25 cellular contexts compared by ENCODE assay signal in genomic region chr13:37448072-37448471, GRCh38.
DNase-seq lines count a peak whose midpoint lies in the region; TF ChIP-seq lines count a peak whose summit lies in the region.
"Had no signal": no experiment of that assay in that cellular context is flagged by ENCODE, and none has a peak within 500 bp of the region (broad histone marks: within the 10 kb centered on the region; RNA-seq: fewer than 3 reads in every experiment).

No MANE protein-coding gene starts in this region.

- H4K8ac ChIP-seq in mesenchymal stem cell (ENCODE audit: low read length), result no peak overlapping the region

- H3K9ac ChIP-seq in adipocyte (ENCODE audit: low read length), result peak overlapping the region; percentile 23
- no peak overlapping the region for H3K9ac ChIP-seq in mesenchymal stem cell (ENCODE audit: low read length)
- H3K9ac ChIP-seq in smooth muscle cell (ENCODE audit: low read depth), result peak overlapping the region; percentile 72
- H3K9ac ChIP-seq: BLaER1 treated with 17β-estradiol and CSF1 and Interleukin-3, amounts not matched to agents 10 nM and 100 nM had no signal

- H3K27ac ChIP-seq in mesenchymal stem cell (ENCODE audit: low read length, poor library complexity, severe bottlenecking) (no peak overlapping the region), smooth muscle cell (ENCODE audit: low read depth) (peak overlapping the region; percentile 88)
- H3K27ac ChIP-seq: BLaER1 treated with 17β-estradiol and CSF1 and Interleukin-3, amounts not matched to agents 10 nM and 100 nM; esophagus muscularis mucosa; gastroesophageal sphincter had no signal

- WGBS in mesenchymal stem cell, result 27% methylated on average over 1 of the region's 1 CpG
- WGBS in smooth muscle cell (ENCODE audit: low lambda C conversion rate), result 19% methylated on average over 1 of the region's 1 CpG

- no peaks in the 10 kb centered on the region for H4K20me1 ChIP-seq in smooth muscle cell (ENCODE audit: low read depth)
- H4K20me1 ChIP-seq: BLaER1 treated with 17β-estradiol and CSF1 and Interleukin-3, amounts not matched to agents 10 nM and 100 nM had no signal

- H2BK5ac ChIP-seq in mesenchymal stem cell (ENCODE audit: low read depth, low read length, poor library complexity, severe bottlenecking), result no peak overlapping the region

- no peak for TF ChIP-seq CTCF in smooth muscle cell (IDR thresholded peaks at IDR 0.05; ENCODE audit: borderline replicate concordance, insufficient read depth, poor library complexity, severe bottlenecking)

- peak overlapping the region; percentile 29 for H4K91ac ChIP-seq in mesenchymal stem cell (ENCODE audit: low read length)

- H3K79me1 ChIP-seq in mesenchymal stem cell (replicated peaks; ENCODE audit: low read length, poor library complexity, severe bottlenecking), result no peaks in the 10 kb centered on the region

- H3K36me3 ChIP-seq in adipocyte (ENCODE audit: control insufficient read depth, insufficient read depth, low read length, severe bottlenecking) (no peaks in the 10 kb centered on the region), mesenchymal stem cell (ENCODE audit: control insufficient read depth in 1 of 2, insufficient read depth in 2 of 2, low read depth in 1 of 2, low read length in 2 of 2) (no peaks in the 10 kb centered on the region), smooth muscle cell (ENCODE audit: low read depth) (no peaks in the 10 kb centered on the region)
- H3K36me3 ChIP-seq: BLaER1 treated with 17β-estradiol and CSF1 and Interleukin-3, amounts not matched to agents 10 nM and 100 nM; esophagus muscularis mucosa; gastroesophageal sphincter; HAP-1 had no signal

- no peak overlapping the region for H3K14ac ChIP-seq in mesenchymal stem cell (ENCODE audit: low read length in 2 of 2)

- peaks cover 42% of the 10 kb centered on the region for H3K4me1 ChIP-seq in adipocyte (ENCODE audit: control insufficient read depth, insufficient read depth, low read length)
- H3K4me1 ChIP-seq in mesenchymal stem cell (ENCODE audit: control insufficient read depth, insufficient read depth, low read depth, low read length), result peaks cover 3% of the 10 kb centered on the region
- peaks cover 5% of the 10 kb centered on the region for H3K4me1 ChIP-seq in smooth muscle cell (ENCODE audit: low read depth)
- H3K4me1 ChIP-seq: BLaER1 treated with 17β-estradiol and CSF1 and Interleukin-3, amounts not matched to agents 10 nM and 100 nM; esophagus muscularis mucosa; gastroesophageal sphincter; HAP-1 had no signal

- no peaks in the 10 kb centered on the region for H3K27me3 ChIP-seq in adipocyte (replicated peaks; ENCODE audit: control insufficient read depth, insufficient read depth, low read length)
- H3K27me3 ChIP-seq in mesenchymal stem cell (ENCODE audit: control insufficient read depth in 1 of 2, insufficient read depth in 1 of 2, low read length in 2 of 2), result no peaks in the 10 kb centered on the region
- H3K27me3 ChIP-seq in smooth muscle cell (ENCODE audit: low read depth), result no peaks in the 10 kb centered on the region
- H3K27me3 ChIP-seq: BLaER1 treated with 17β-estradiol and CSF1 and Interleukin-3, amounts not matched to agents 10 nM and 100 nM; esophagus muscularis mucosa; gastroesophageal sphincter had no signal

- H3K23ac ChIP-seq in mesenchymal stem cell (ENCODE audit: low read length in 2 of 2), result no peak overlapping the region

- H2AK5ac ChIP-seq in mesenchymal stem cell (ENCODE audit: low read length, severe bottlenecking), result no peak overlapping the region

- peak; percentile 10 for DNase-seq in Ammon's horn (ENCODE audit: low spot score)
- peak; percentile 41 for DNase-seq in adipocyte (ENCODE audit: low read depth)
- DNase-seq in mesenchymal stem cell, result peak; percentile 74
- no peak for DNase-seq in smooth muscle cell (lab: John Stamatoyannopoulos, UW; ENCODE audit: unreplicated experiment)
- DNase-seq in cerebellum (ENCODE audit: low spot score), result no peak
- no peak for DNase-seq in NCI-H2171 (lab: John Stamatoyannopoulos, UW)
- DNase-seq in RKO (ENCODE audit: low spot score), result no peak
- DNase-seq: ACHN; activated CD4-positive, alpha-beta memory T cell treated with anti-CD3 and anti-CD28 coated beads for 36 hours; activated CD4-positive, CD25-positive, alpha-beta regulatory T cell treated with anti-CD3 and anti-CD28 coated beads, Interleukin-2, amount 50 U/mL, for 72 hours; anterior cingulate cortex; caudate nucleus; hippocampal formation; mucosa of descending colon; NCI-H1105 treated with DMSO at 0.1 percent for 48 hours; NCI-H2029; NCI-H345; NCI-H82; posterior cingulate gyrus; stimulated activated CD4-positive, alpha-beta T cell treated with anti-CD3 and anti-CD28 coated beads, Interleukin-15, amount 100 ng/mL, for 24 hours; stimulated activated naive B cell treated with anti-CD40 and anti-IgM and Interleukin-4, amounts not matched to agents 10 μg/mL and 1 μg/mL and 100 μg/mL, for 72 hours had no signal

- H3K18ac ChIP-seq in mesenchymal stem cell (ENCODE audit: low read depth in 1 of 2, low read length in 2 of 2), result peak overlapping the region; percentile 76 to 81

- H3K4me3 ChIP-seq in adipocyte (ENCODE audit: low read length) (no peak overlapping the region), mesenchymal stem cell (ENCODE audit: insufficient read depth in 1 of 2, low read depth in 1 of 2, low read length in 2 of 2) (no peak overlapping the region), smooth muscle cell (no peak overlapping the region)
- H3K4me3 ChIP-seq: BLaER1 treated with 17β-estradiol and CSF1 and Interleukin-3, amounts not matched to agents 10 nM and 100 nM; esophagus muscularis mucosa; gastroesophageal sphincter; HAP-1; mucosa of descending colon had no signal

- peak overlapping the region; percentile 13 to 80 for H3K4ac ChIP-seq in mesenchymal stem cell (ENCODE audit: low read depth in 1 of 2, low read length in 2 of 2)

- no peak overlapping the region for H3K4me2 ChIP-seq in mesenchymal stem cell (ENCODE audit: low read length, poor library complexity, severe bottlenecking)
- peak overlapping the region; percentile 36 for H3K4me2 ChIP-seq in smooth muscle cell
- H3K4me2 ChIP-seq: BLaER1 treated with 17β-estradiol and CSF1 and Interleukin-3, amounts not matched to agents 10 nM and 100 nM had no signal

- no peaks in the 10 kb centered on the region for H3K79me2 ChIP-seq in smooth muscle cell (ENCODE audit: low read depth)

- peak overlapping the region; percentile 71 for H2AFZ ChIP-seq in mesenchymal stem cell (ENCODE audit: low read depth, low read length)
- H2AFZ ChIP-seq in smooth muscle cell (ENCODE audit: low read depth), result peak overlapping the region; percentile 48

- H2BK120ac ChIP-seq in mesenchymal stem cell (ENCODE audit: low read depth, low read length), result no peak overlapping the region

- peaks cover 6% of the 10 kb centered on the region for H3F3A ChIP-seq in smooth muscle cell (ENCODE audit: low read depth)

- H2BK15ac ChIP-seq in mesenchymal stem cell (ENCODE audit: low read depth, poor library complexity, severe bottlenecking), result no peak overlapping the region

- no peaks in the 10 kb centered on the region for H3K9me3 ChIP-seq in adipocyte (ENCODE audit: control insufficient read depth, low read length)
- no peaks in the 10 kb centered on the region for H3K9me3 ChIP-seq in mesenchymal stem cell (ENCODE audit: control insufficient read depth, low read length)
- no peaks in the 10 kb centered on the region for H3K9me3 ChIP-seq in smooth muscle cell (replicated peaks; ENCODE audit: low read depth)
- H3K9me3 ChIP-seq: BLaER1 treated with 17β-estradiol and CSF1 and Interleukin-3, amounts not matched to agents 10 nM and 100 nM; esophagus muscularis mucosa; gastroesophageal sphincter; HAP-1; mucosa of descending colon had no signal

- H2BK12ac ChIP-seq in mesenchymal stem cell (ENCODE audit: low read length in 2 of 2), result peak overlapping the region in 1 of 2 experiments; percentile 63

Comparison
In these comparisons a context has a peak if more than half of its experiments do, and no peak if none do; other contexts are left out.
1. DNase-seq: peak in Ammon's horn (single experiment), adipocyte (single experiment) and mesenchymal stem cell (single experiment); none in smooth muscle cell (single experiment), cerebellum (single experiment), NCI-H2171 (single experiment) and RKO (single experiment).